ENCODE assay signal across 14 cellular contexts in the genomic region with DNA sequence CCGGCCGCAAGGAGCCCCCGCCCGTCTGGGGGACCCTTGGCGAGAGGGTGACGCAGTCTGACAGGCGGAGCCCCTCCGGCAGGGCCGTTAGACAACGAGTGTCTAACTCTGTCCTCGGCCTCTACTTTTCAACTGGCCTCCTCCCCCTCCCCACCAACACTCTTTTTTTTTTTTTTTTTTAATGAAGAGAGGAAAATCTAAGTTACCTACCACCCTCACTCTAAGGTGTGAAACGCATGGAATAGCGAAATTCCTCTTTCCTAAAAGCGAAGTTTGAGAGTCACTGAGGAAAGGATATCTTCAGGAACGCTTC. TPM values are rescaled to one million over a fixed set of nuclear protein-coding genes. Genes with fewer than 3 reads are reported as not detected.
DNase-seq lines count a peak whose midpoint lies in the region; ATAC-seq and TF ChIP-seq lines count a peak whose summit lies in the region.
"Had no signal": no experiment of that assay in that cellular context is flagged by ENCODE, and none has a peak within 500 bp of the region (broad histone marks: within the 10 kb centered on the region; RNA-seq: fewer than 3 reads in every experiment).

No MANE protein-coding gene starts in this region.

- peak overlapping the region; percentile 65 for H3K4me2 ChIP-seq in neural cell (ENCODE audit: low read length)

- H2AFZ ChIP-seq in neural cell (ENCODE audit: low read depth, low read length) = peak overlapping the region; percentile 34

- no peak for ATAC-seq in Right ventricle myocardium superior (ENCODE audit: poor library complexity)
- ATAC-seq in HG02588 (IDR thresholded peaks at IDR 0.05; ENCODE audit: unreplicated experiment) = no peak
- no peak for ATAC-seq in GM21367 (IDR thresholded peaks at IDR 0.05; ENCODE audit: unreplicated experiment)
- ATAC-seq: stimulated activated memory B cell treated with anti-CD40 and anti-IgM and Interleukin-4, amounts not matched to agents 10 μg/mL and 1 μg/mL and 100 μg/mL, for 72 hours had no signal

- no peaks in the 10 kb centered on the region for H3K9me3 ChIP-seq in cardiac muscle cell (ENCODE audit: low read depth)
- no peaks in the 10 kb centered on the region for H3K9me3 ChIP-seq in neural cell (ENCODE audit: low read length)
- H3K9me3 ChIP-seq in uterus = no peaks in the 10 kb centered on the region
- H3K9me3 ChIP-seq: colonic mucosa had no signal

- no peaks in the 10 kb centered on the region for H3K79me2 ChIP-seq in neural cell (replicated peaks; ENCODE audit: insufficient read depth, low read length)

- TF ChIP-seq EP300 in neural cell (conservative IDR thresholded peaks at IDR 0.05; ENCODE audit: poor library complexity, severe bottlenecking) = no peak

- no peak for TF ChIP-seq CTCF in cardiac muscle cell (IDR thresholded peaks at IDR 0.05; ENCODE audit: low read depth, low read length)
- TF ChIP-seq CTCF in epithelial cell of esophagus (IDR thresholded peaks at IDR 0.05; ENCODE audit: insufficient read depth, low read depth, low read length, missing control alignments) = no peak
- TF ChIP-seq CTCF in neural cell (IDR thresholded peaks at IDR 0.05; ENCODE audit: poor library complexity, severe bottlenecking) = no peak
- TF ChIP-seq CTCF in uterus (IDR thresholded peaks at IDR 0.05) = no peak

- H3K9ac ChIP-seq in neural cell (ENCODE audit: low read length) = peak overlapping the region; percentile 55

- intact Hi-C loops in Right ventricle myocardium superior (cut with DNase I) = no loop called here
- intact Hi-C loops in uterus (cut with DNase I; ENCODE audit: low total_unique reads) = no loop called here

- H3K4me3 ChIP-seq in cardiac muscle cell (peak overlapping the region; percentile 51), epithelial cell of esophagus (ENCODE audit: low read length) (peak overlapping the region; percentile 41), neural cell (ENCODE audit: low read length) (peak overlapping the region; percentile 89), uterus (peak overlapping the region; percentile 19 to 21)
- H3K4me3 ChIP-seq: colonic mucosa had no signal

- no peaks in the 10 kb centered on the region for H3F3A ChIP-seq in neural cell (ENCODE audit: insufficient read depth, low read length, poor library complexity, severe bottlenecking)

- H3K27me3 ChIP-seq in cardiac muscle cell (peaks cover 69% of the 10 kb centered on the region), neural cell (ENCODE audit: insufficient read depth, low read depth, low read length) (peaks cover 51% of the 10 kb centered on the region), uterus (no peaks in the 10 kb centered on the region)

- H3K36me3 ChIP-seq in cardiac muscle cell = no peaks in the 10 kb centered on the region
- no peaks in the 10 kb centered on the region for H3K36me3 ChIP-seq in neural cell (ENCODE audit: insufficient read depth, low read length)
- H3K36me3 ChIP-seq in uterus = no peaks in the 10 kb centered on the region
- H3K36me3 ChIP-seq: colonic mucosa had no signal

- peaks cover 3% of the 10 kb centered on the region for H3K4me1 ChIP-seq in cardiac muscle cell (ENCODE audit: low read depth)
- H3K4me1 ChIP-seq in uterus = peaks cover 0 to 4% of the 10 kb centered on the region in 2 donors
- H3K4me1 ChIP-seq: colonic mucosa had no signal

- no peak for TF ChIP-seq RAD21 in neural cell (conservative IDR thresholded peaks at IDR 0.05)

- no peak for DNase-seq in cardiac muscle cell (ENCODE audit: low read depth in 1 of 2, low spot score in 1 of 2)
- DNase-seq in Right ventricle myocardium superior = no peak
- no peak for DNase-seq in epithelial cell of esophagus (ENCODE audit: low read depth)
- DNase-seq in uterus = no peak
- DNase-seq in iPS-NIHi11 (ENCODE audit: low spot score) = no peak
- DNase-seq: 8988T, colonic mucosa, GOT3, NCI-H1092 had no signal

- H3K27ac ChIP-seq in cardiac muscle cell (no peak overlapping the region), neural cell (ENCODE audit: low read length) (no peak overlapping the region), uterus (no peak overlapping the region)
- H3K27ac ChIP-seq: colonic mucosa had no signal

- H4K20me1 ChIP-seq in neural cell (ENCODE audit: insufficient read depth) = no peaks in the 10 kb centered on the region

- H3K9me2 ChIP-seq in neural cell (ENCODE audit: insufficient read depth, low read length) = no peaks in the 10 kb centered on the region

- no peak for TF ChIP-seq POLR2A in uterus (IDR thresholded peaks at IDR 0.05)

TF ChIP-seq in neural cell, 6 proteins besides CTCF, POLR2A, EP300 and RAD21:
- TF ChIP-seq EZH2 (IDR thresholded peaks at IDR 0.05; ENCODE audit: borderline replicate concordance, insufficient read depth, low read length, poor library complexity, severe bottlenecking) = no peak
- TF ChIP-seq POLR2AphosphoS5 (IDR thresholded peaks at IDR 0.05) = no peak
- TF ChIP-seq SMC3 (conservative IDR thresholded peaks at IDR 0.05; ENCODE audit: poor library complexity) = no peak
- TF ChIP-seq TAF1 (IDR thresholded peaks at IDR 0.05; ENCODE audit: low read depth) = no peak
- TF ChIP-seq, protein P1, sequence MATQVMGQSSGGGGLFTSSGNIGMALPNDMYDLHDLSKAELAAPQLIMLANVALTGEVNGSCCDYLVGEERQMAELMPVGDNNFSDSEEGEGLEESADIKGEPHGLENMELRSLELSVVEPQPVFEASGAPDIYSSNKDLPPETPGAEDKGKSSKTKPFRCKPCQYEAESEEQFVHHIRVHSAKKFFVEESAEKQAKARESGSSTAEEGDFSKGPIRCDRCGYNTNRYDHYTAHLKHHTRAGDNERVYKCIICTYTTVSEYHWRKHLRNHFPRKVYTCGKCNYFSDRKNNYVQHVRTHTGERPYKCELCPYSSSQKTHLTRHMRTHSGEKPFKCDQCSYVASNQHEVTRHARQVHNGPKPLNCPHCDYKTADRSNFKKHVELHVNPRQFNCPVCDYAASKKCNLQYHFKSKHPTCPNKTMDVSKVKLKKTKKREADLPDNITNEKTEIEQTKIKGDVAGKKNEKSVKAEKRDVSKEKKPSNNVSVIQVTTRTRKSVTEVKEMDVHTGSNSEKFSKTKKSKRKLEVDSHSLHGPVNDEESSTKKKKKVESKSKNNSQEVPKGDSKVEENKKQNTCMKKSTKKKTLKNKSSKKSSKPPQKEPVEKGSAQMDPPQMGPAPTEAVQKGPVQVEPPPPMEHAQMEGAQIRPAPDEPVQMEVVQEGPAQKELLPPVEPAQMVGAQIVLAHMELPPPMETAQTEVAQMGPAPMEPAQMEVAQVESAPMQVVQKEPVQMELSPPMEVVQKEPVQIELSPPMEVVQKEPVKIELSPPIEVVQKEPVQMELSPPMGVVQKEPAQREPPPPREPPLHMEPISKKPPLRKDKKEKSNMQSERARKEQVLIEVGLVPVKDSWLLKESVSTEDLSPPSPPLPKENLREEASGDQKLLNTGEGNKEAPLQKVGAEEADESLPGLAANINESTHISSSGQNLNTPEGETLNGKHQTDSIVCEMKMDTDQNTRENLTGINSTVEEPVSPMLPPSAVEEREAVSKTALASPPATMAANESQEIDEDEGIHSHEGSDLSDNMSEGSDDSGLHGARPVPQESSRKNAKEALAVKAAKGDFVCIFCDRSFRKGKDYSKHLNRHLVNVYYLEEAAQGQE (IDR thresholded peaks at IDR 0.05; ENCODE audit: borderline replicate concordance) = no peak
- no peak for TF ChIP-seq MXI1 (conservative IDR thresholded peaks at IDR 0.05; ENCODE audit: poor library complexity, severe bottlenecking)
TF ChIP-seq in neural cell: peak in this region for 0.

RNA-seq across cellular contexts. Expression of gene SUSD5, which starts 0.5 kb away (rescaled TPM):
- total RNA-seq in cardiac muscle cell = 4.3 and 7.1 TPM in 2 replicates
- 4.5 and 11.0 TPM in 2 replicates for polyA plus RNA-seq in cardiac muscle cell
- 2.4 TPM for total RNA-seq in Right ventricle myocardium superior
- polyA plus RNA-seq in neural cell = 0.70 and 0.74 TPM in 2 replicates
- 0.97 and 1.2 TPM in 2 replicates for polyA minus RNA-seq in neural cell
- 10 to 100 TPM in 1 of 4 donors, 1 to 10 TPM in 3; 2.6 to 11.8 (median 6.9) TPM for total RNA-seq in uterus
- total RNA-seq: activated T-helper 1 cell treated with anti-CD3 and anti-CD28 coated beads, Interleukin-12 subunit alpha, Interleukin-12 subunit beta, Interleukin-2, Interleukin-4 antibody, amounts not matched to agents 30 ng/mL and 10 ng/mL and 1 ng/mL, durations not matched to agents 14 hours and 24 hours and 36 hours had no signal

RNA-seq across cellular contexts. Expression of gene FBXL2, which starts 58.1 kb away (rescaled TPM):
- total RNA-seq in cardiac muscle cell (19.0 and 27.6 TPM in 2 replicates), Right ventricle myocardium superior (1.3 TPM), uterus (10 to 100 TPM in 3 of 4 donors, not detected in 1; 10.2 to 24.3 (median 14.1) TPM)
- polyA plus RNA-seq in cardiac muscle cell (17.5 and 25.6 TPM in 2 replicates), neural cell (82.0 and 93.0 TPM in 2 replicates)
- 73.3 and 85.2 TPM in 2 replicates for polyA minus RNA-seq in neural cell
- total RNA-seq: activated T-helper 1 cell treated with anti-CD3 and anti-CD28 coated beads, Interleukin-12 subunit alpha, Interleukin-12 subunit beta, Interleukin-2, Interleukin-4 antibody, amounts not matched to agents 30 ng/mL and 10 ng/mL and 1 ng/mL, durations not matched to agents 14 hours and 24 hours and 36 hours had no signal

Comparison
In these comparisons a context has a peak if more than half of its experiments do, and no peak if none do; other contexts are left out.
1. H3K4me3 ChIP-seq: peak in every context shown above with its lines; median percentile 89 in neural cell; 51 in cardiac muscle cell; 41 in epithelial cell of esophagus; 20 in uterus.